Comparison of ENCODE assay signal across 20 cellular contexts in the genomic region with DNA sequence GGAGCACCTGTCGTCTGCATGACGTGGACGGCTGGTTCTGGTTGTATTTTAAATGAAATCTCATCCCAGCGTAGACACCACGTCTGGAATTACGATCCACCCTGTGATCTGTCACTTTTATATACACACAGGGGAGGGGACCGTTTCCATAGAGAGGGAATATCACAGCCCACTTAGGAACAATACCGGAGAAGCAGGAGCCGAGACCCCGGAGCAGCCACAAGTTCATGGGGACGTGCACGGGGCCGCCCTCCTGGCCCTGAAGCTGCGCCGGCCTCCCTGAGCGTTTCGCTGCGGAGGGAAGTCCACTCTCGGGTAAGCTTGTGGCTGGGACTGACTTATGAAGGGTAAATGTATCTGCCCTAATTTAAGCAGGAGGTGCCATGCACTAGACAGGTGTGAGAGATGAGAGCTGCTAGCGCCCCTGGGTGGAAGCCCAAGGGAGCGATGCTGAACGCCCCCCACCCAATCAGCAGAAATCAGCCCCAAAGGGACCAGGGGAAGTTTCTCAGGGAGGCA. TPM values are rescaled to one million over a fixed set of nuclear protein-coding genes. Genes with fewer than 3 reads are reported as not detected.
A peak's percentile ranks its signal among the peaks of the same experiment; 100 is the strongest.
DNase-seq lines count a peak whose midpoint lies in the region; ATAC-seq, FAIRE-seq and TF ChIP-seq lines count a peak whose summit lies in the region.
"Had no signal": no experiment of that assay in that cellular context is flagged by ENCODE, and none has a peak within 500 bp of the region (broad histone marks: within the 10 kb centered on the region; RNA-seq: fewer than 3 reads in every experiment).

A gene with protein sequence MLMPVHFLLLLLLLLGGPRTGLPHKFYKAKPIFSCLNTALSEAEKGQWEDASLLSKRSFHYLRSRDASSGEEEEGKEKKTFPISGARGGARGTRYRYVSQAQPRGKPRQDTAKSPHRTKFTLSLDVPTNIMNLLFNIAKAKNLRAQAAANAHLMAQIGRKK (plus strand): TSS at position 51 of the 519 bp plus-strand sequence. CDS start 8,755 bp downstream, outside the sequence.

- 57% methylated on average over 21 of the region's 22 CpGs for WGBS in K562 (ENCODE audit: insufficient coverage, low coverage, missing lambda C conversion rate)

- TF ChIP-seq EP300 in K562 (IDR thresholded peaks at IDR 0.05; ENCODE audit: low read length) = no peak

- TF ChIP-seq RAD21 in K562 (CRISPR knock-in tag; conservative IDR thresholded peaks at IDR 0.05 in 1 of 2, IDR thresholded peaks at IDR 0.05 in 1 of 2) = no peak

- H3K27me3 Mint-ChIP-seq in nephron (ENCODE audit: low read depth) = peaks cover 40% of the 10 kb centered on the region
- H3K27me3 Mint-ChIP-seq in activated naive CD4-positive, alpha-beta T cell treated with anti-CD3 and anti-CD28 coated beads for 36 hours (ENCODE audit: low read depth) = peaks cover 2% of the 10 kb centered on the region

- intact Hi-C loops in K562 (cut with micrococcal nuclease) = no loop called here
- intact Hi-C loops in activated naive CD4-positive, alpha-beta T cell treated with anti-CD3 and anti-CD28 coated beads for 36 hours (cut with micrococcal nuclease) = no loop called here

- CTCF ChIA-PET in K562 (lab: Yijun Ruan, JAX; ENCODE audit: low intra/inter-chr PET ratio) = interaction anchor here (0.5 kb wide), 1 partner anchor 552 kb away, joined by 3 read pairs; no protein-coding TSS in a partner anchor
- CTCF ChIA-PET in activated naive CD4-positive, alpha-beta T cell treated with anti-CD3 and anti-CD28 coated beads for 36 hours (lab: Charles Lee) = no interaction called here

- peaks cover 5% of the 10 kb centered on the region for H3K36me3 Mint-ChIP-seq in nephron (ENCODE audit: low read depth)
- H3K36me3 Mint-ChIP-seq in activated naive CD4-positive, alpha-beta T cell treated with anti-CD3 and anti-CD28 coated beads for 36 hours (ENCODE audit: low read depth) = no peaks in the 10 kb centered on the region
- H3K36me3 Mint-ChIP-seq: natural killer cell treated with Interleukin-12 subunit alpha and Interleukin-12 subunit beta and Interleukin-15 and Interleukin-18, amount 100 ng/mL, for 72 hours had no signal

- TF ChIP-seq POLR2A in K562 (conservative IDR thresholded peaks at IDR 0.05) = no peak

- H3K4me3 Mint-ChIP-seq in nephron = peak within 1 kb of the TSS in 2 of 3 experiments; percentile 26 to 27
- H3K4me3 Mint-ChIP-seq in activated naive CD4-positive, alpha-beta T cell treated with anti-CD3 and anti-CD28 coated beads for 36 hours = no peak within 1 kb of the TSS
- H3K4me3 Mint-ChIP-seq: natural killer cell treated with Interleukin-12 subunit alpha and Interleukin-12 subunit beta and Interleukin-15 and Interleukin-18, amount 100 ng/mL, for 72 hours had no signal

- DNase-seq in COR-L47 (lab: John Stamatoyannopoulos, UW) = peak; percentile 1
- peak; percentile 77 for DNase-seq in NCI-H146 treated with DMSO at 0.1 percent for 48 hours (lab: John Stamatoyannopoulos, UW; ENCODE audit: unreplicated experiment)
- DNase-seq in K562 (ENCODE audit: extremely low read depth in 1 of 4, low spot score in 3 of 4) = no peak
- no peak for DNase-seq in activated naive CD4-positive, alpha-beta T cell treated with anti-CD3 and anti-CD28 coated beads for 36 hours
- DNase-seq in activated CD4-positive, alpha-beta T cell treated with anti-CD3 and anti-CD28 coated beads, Interleukin-2, amount 50 U/mL, for 4 hours = no peak
- DNase-seq: activated CD4-positive, alpha-beta T cell treated with anti-CD3 and anti-CD28 coated beads for 4 hours; activated CD8-positive, alpha-beta memory T cell treated with anti-CD3 and anti-CD28 coated beads, Interleukin-2, amount 50 U/mL, for 48 hours; activated effector memory CD4-positive, alpha-beta T cell treated with anti-CD3 and anti-CD28 coated beads, Interleukin-2, amount 50 U/mL, for 16 hours; adrenal gland; mesenchymal stem cell had no signal

- H3K27me3 ChIP-seq in K562 (ENCODE audit: control insufficient read depth in 2 of 2, insufficient read depth in 2 of 2, low read length in 2 of 2) = peaks cover 0 to 5% of the 10 kb centered on the region in 2 experiments; a peak in 3 of 5 replicates
- H3K27me3 ChIP-seq: vagina had no signal

- peaks cover 6% of the 10 kb centered on the region for H3K4me1 Mint-ChIP-seq in nephron
- no peaks in the 10 kb centered on the region for H3K4me1 Mint-ChIP-seq in activated naive CD4-positive, alpha-beta T cell treated with anti-CD3 and anti-CD28 coated beads for 36 hours (ENCODE audit: low read depth)

- no peak within 1 kb of the TSS for H3K9ac ChIP-seq in K562 (ENCODE audit: insufficient read depth in 1 of 2, low read depth in 2 of 2, low read length in 2 of 2)

- TF ChIP-seq CTCF in K562 (IDR thresholded peaks at IDR 0.05 in 2 of 3, conservative IDR thresholded peaks at IDR 0.05 in 1 of 3; ENCODE audit: insufficient read depth in 2 of 3, low read depth in 1 of 3, low read length in 3 of 3) (no peak), nephron (IDR thresholded peaks at IDR 0.05; ENCODE audit: unreplicated experiment in 3 of 3) (no peak)

- no TSS peak for BruUV-seq in K562 (replicated peaks; lab: Mats Ljungman, UMichigan)

- H3K4me1 ChIP-seq in K562 (replicated peaks in 1 of 2; ENCODE audit: control insufficient read depth in 2 of 2, insufficient read depth in 2 of 2, low read length in 2 of 2) = peaks cover 3 to 8% of the 10 kb centered on the region in 2 experiments; a peak in 4 of 5 replicates
- H3K4me1 ChIP-seq: adrenal gland, prostate gland, vagina had no signal

- H3K4me3 ChIP-seq in K562 = no peak within 1 kb of the TSS
- H3K4me3 ChIP-seq: adrenal gland, prostate gland, vagina had no signal

- H3K9me3 ChIP-seq in K562 (replicated peaks; ENCODE audit: control insufficient read depth, insufficient read depth, low read depth, low read length) = no peaks in the 10 kb centered on the region
- H3K9me3 ChIP-seq: adrenal gland, prostate gland, vagina had no signal

- no peak within 1 kb of the TSS for H3K27ac ChIP-seq in K562 (ENCODE audit: extremely low read depth, low read depth, low read length)
- H3K27ac ChIP-seq: adrenal gland, prostate gland, vagina had no signal

- no peak within 1 kb of the TSS for H3K27ac Mint-ChIP-seq in nephron
- no peak within 1 kb of the TSS for H3K27ac Mint-ChIP-seq in activated naive CD4-positive, alpha-beta T cell treated with anti-CD3 and anti-CD28 coated beads for 36 hours
- H3K27ac Mint-ChIP-seq: natural killer cell treated with Interleukin-12 subunit alpha and Interleukin-12 subunit beta and Interleukin-15 and Interleukin-18, amount 100 ng/mL, for 72 hours had no signal

- no peaks in the 10 kb centered on the region for H3K9me1 ChIP-seq in K562 (ENCODE audit: control insufficient read depth, insufficient read depth, low read length)

- peaks cover 11% of the 10 kb centered on the region for H3K9me3 Mint-ChIP-seq in nephron
- H3K9me3 Mint-ChIP-seq in activated naive CD4-positive, alpha-beta T cell treated with anti-CD3 and anti-CD28 coated beads for 36 hours = no peaks in the 10 kb centered on the region
- H3K9me3 Mint-ChIP-seq: natural killer cell treated with Interleukin-12 subunit alpha and Interleukin-12 subunit beta and Interleukin-15 and Interleukin-18, amount 100 ng/mL, for 72 hours had no signal

- POLR2A ChIA-PET in K562 (lab: Yijun Ruan, JAX) = interaction anchor here (0.6 kb wide), 1 partner anchor 816 kb away, joined by 5 read pairs; no protein-coding TSS in a partner anchor

- ATAC-seq in K562 = no peak
- ATAC-seq in HG02840 (IDR thresholded peaks at IDR 0.05; ENCODE audit: low FRiP score, unreplicated experiment) = no peak
- no peak for ATAC-seq in GM19455 (IDR thresholded peaks at IDR 0.05; ENCODE audit: unreplicated experiment)
- ATAC-seq: natural killer cell treated with Interleukin-12 subunit alpha and Interleukin-12 subunit beta and Interleukin-15 and Interleukin-18, amount 100 ng/mL, for 72 hours had no signal

- in situ Hi-C loops in K562 (cut with MboI) = no loop called here

- H3K36me3 ChIP-seq in K562 (ENCODE audit: control insufficient read depth, insufficient read depth, low read length) = no peaks in the 10 kb centered on the region
- H3K36me3 ChIP-seq: adrenal gland, prostate gland, vagina had no signal

- FAIRE-seq in K562 (lab: Jason Lieb, UNC) = no peak
- FAIRE-seq: endothelial cell of umbilical vein, keratinocyte had no signal

- H3K4me2 ChIP-seq in K562 (ENCODE audit: insufficient read depth, low read length) = peak within 1 kb of the TSS; percentile 19; the same call in 1 of the 2 replicates

- 0 out of 2 replicates have a peak within 1 kb of the TSS, but pooled peaks have one; percentile 6 for H2AFZ ChIP-seq in K562 (ENCODE audit: low read depth, low read length)

- H3K79me2 ChIP-seq in K562 (ENCODE audit: control insufficient read depth, insufficient read depth, low read length) = no peaks in the 10 kb centered on the region

- no peaks in the 10 kb centered on the region for H4K20me1 ChIP-seq in K562 (replicated peaks; ENCODE audit: control insufficient read depth, insufficient read depth, low read length)

TF ChIP-seq in K562, 482 proteins besides CTCF, POLR2A, EP300 and RAD21 (continues in another document):
- no peak for TF ChIP-seq SRSF9 (IDR thresholded peaks at IDR 0.05; ENCODE audit: borderline replicate concordance, low read depth, low read length)
- no peak for TF ChIP-seq ZNF311 (CRISPR knock-in tag; IDR thresholded peaks at IDR 0.05)

RNA-seq across cellular contexts. Expression of the gene that starts here (rescaled TPM):
- total RNA-seq in K562 (2011; cell fraction: chromatin; rRNA removed; ENCODE audit: low replicate concordance) = not detected in 2 replicates
- not detected in 2 replicates for total RNA-seq in K562 (2011; cell fraction: nucleolus; rRNA removed)
- not detected in 2 replicates for total RNA-seq in K562 (2011; cell fraction: nucleoplasm; rRNA removed)
- total RNA-seq in K562 (2014; rRNA removed) (not detected in 2 replicates), K562 (2014; rRNA removed; fragmentation: Illumina TruSeq; extraction: Trizol) (not detected in 2 replicates), K562 (2015; rRNA removed; fragmentation: Illumina TruSeq; extraction: Trizol) (not detected in 2 replicates), K562 (2021) (not detected in 2 replicates)
- polyA plus RNA-seq in K562 (2011; rRNA removed) (not detected in 2 replicates), K562 (2014; fragmentation: Illumina TruSeq; extraction: Trizol) (not detected in 2 replicates), K562 (2014; fragmentation: Nextera tagmentation; extraction: Ambion mirVana) (not detected), K562 (2014; rRNA removed) (not detected in 2 replicates)
- not detected in 2 replicates for polyA plus RNA-seq in K562 (2011; cell fraction: cytosol; rRNA removed)
- polyA plus RNA-seq in K562 (2011; cell fraction: nucleus; rRNA removed) = not detected in 2 replicates
- not detected in 2 replicates for polyA plus RNA-seq in K562 (2012)
- polyA minus RNA-seq in K562 (2011; rRNA and poly(A)+ RNA removed) = not detected in 2 replicates
- polyA minus RNA-seq in K562 (2011; cell fraction: cytosol; rRNA and poly(A)+ RNA removed) = not detected in 2 replicates
- not detected in 2 replicates for polyA minus RNA-seq in K562 (2011; cell fraction: nucleus; rRNA and poly(A)+ RNA removed)
- total RNA-seq in activated naive CD4-positive, alpha-beta T cell treated with anti-CD3 and anti-CD28 coated beads for 36 hours = not detected
- total RNA-seq: endothelial cell of umbilical vein; fibroblast of villous mesenchyme; natural killer cell treated with Interleukin-12 subunit alpha and Interleukin-12 subunit beta and Interleukin-15 and Interleukin-18, amount 100 ng/mL, for 72 hours; prostate gland; vagina had no signal
- polyA plus RNA-seq: AG04450, endothelial cell of umbilical vein, keratinocyte had no signal

Comparison
In these comparisons a context has a peak if more than half of its experiments do, and no peak if none do; other contexts are left out.
1. DNase-seq: peak in COR-L47 (single experiment) and NCI-H146 treated with DMSO at 0.1 percent for 48 hours (single experiment); none in K562 (0 of 4), activated naive CD4-positive, alpha-beta T cell treated with anti-CD3 and anti-CD28 coated beads for 36 hours (single experiment) and activated CD4-positive, alpha-beta T cell treated with anti-CD3 and anti-CD28 coated beads, Interleukin-2, amount 50 U/mL, for 4 hours (0 of 2).